Comparison of ENCODE assay signal across 1 cellular context in genomic region chrX:149723719-149724118, GRCh38.
A peak's percentile ranks its signal among the peaks of the same experiment; 100 is the strongest.
TF ChIP-seq lines count a peak whose summit lies in the region.
"Not testable (repeated sequence)": the region's sequence is repeated elsewhere in the genome, so short reads cannot be mapped to it uniquely, and the experiment has no call there.

No MANE protein-coding gene starts in this region.

TF ChIP-seq in HepG2, 621 proteins besides CTCF, POLR2A, EP300 and RAD21:
- TF ChIP-seq FOXA1 (IDR thresholded peaks at IDR 0.05), result not testable (repeated sequence)
- peak; percentile 38; the same call in 1 of the 2 replicates for TF ChIP-seq FOXA1 (CRISPR knock-in tag; IDR thresholded peaks at IDR 0.05)
